ENCODE assay signal across 1 cellular context in the genomic region with DNA sequence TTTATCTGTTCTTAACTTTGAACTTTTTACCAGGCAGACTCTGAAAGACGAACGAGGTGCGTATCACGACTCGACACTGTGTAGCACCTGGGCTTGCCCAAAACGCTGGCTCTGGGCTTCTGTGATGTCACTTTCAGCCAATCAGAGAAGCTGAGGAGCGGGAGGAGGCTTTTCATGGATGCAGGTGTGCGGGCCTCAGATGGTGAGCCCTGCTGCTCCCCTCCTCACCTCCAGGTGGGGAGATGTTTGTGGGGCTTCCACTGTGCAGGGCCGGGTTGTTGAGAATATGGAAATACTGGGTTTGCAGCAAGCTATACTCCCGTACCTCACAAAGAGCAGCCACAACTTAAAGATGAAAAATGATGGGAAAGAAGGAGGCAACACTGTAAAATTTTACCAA.
A peak's percentile ranks its signal among the peaks of the same experiment; 100 is the strongest.
TF ChIP-seq lines count a peak whose summit lies in the region.

No MANE protein-coding gene starts in this region.

TF ChIP-seq in H1, 55 proteins besides CTCF, POLR2A, EP300 and RAD21:
- TF ChIP-seq, protein P1, sequence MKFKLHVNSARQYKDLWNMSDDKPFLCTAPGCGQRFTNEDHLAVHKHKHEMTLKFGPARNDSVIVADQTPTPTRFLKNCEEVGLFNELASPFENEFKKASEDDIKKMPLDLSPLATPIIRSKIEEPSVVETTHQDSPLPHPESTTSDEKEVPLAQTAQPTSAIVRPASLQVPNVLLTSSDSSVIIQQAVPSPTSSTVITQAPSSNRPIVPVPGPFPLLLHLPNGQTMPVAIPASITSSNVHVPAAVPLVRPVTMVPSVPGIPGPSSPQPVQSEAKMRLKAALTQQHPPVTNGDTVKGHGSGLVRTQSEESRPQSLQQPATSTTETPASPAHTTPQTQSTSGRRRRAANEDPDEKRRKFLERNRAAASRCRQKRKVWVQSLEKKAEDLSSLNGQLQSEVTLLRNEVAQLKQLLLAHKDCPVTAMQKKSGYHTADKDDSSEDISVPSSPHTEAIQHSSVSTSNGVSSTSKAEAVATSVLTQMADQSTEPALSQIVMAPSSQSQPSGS (IDR thresholded peaks at IDR 0.05; ENCODE audit: low read length) = peak; percentile 63; the same call in 1 of the 2 replicates
- TF ChIP-seq SAP30 (IDR thresholded peaks at IDR 0.05; ENCODE audit: insufficient read depth, insufficient replicate concordance, low read length) (no peak), SP4 (IDR thresholded peaks at IDR 0.05; ENCODE audit: low read length) (no peak), RNF2 (IDR thresholded peaks at IDR 0.05; ENCODE audit: borderline replicate concordance, low read depth, low read length, missing control alignments, poor library complexity, severe bottlenecking) (no peak)
